Comparison of ENCODE assay signal across 1 cellular context in the genomic region with DNA sequence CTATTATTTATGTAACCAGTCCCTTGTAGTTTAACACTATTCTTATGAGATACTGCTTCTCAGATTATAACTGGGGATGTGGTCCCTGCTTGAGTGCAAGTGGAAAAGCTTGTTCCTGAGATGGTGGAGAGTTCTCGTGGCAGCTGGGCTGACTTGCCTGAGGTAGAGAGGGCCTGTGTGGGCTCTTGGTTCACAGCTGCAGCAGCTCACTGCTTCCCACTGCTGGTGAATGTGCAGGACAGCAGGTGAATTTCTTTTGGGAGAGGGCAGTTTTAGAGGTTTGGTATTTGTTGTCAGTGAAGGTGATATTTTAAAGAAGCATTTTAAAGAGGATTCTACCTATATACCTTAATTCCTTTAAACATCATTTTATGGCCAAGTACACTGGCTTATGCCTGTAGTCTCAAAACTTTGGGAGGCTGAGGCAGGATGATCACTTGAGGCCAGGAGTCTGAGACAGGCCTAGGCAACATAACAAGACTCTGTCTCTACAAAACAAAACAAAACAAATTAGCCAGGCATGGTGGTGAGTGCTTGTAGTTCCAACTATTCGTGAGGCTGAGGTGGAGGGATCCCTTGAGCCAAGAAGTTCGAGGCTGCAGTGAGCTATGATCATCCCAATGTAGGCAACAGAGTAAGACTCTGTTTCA.
TF ChIP-seq lines count a peak whose summit lies in the region.

No MANE protein-coding gene starts in this region.

TF ChIP-seq in HepG2, 621 proteins besides CTCF, POLR2A, EP300 and RAD21 (continued from another document and continues in another):
- TF ChIP-seq, protein P1, sequence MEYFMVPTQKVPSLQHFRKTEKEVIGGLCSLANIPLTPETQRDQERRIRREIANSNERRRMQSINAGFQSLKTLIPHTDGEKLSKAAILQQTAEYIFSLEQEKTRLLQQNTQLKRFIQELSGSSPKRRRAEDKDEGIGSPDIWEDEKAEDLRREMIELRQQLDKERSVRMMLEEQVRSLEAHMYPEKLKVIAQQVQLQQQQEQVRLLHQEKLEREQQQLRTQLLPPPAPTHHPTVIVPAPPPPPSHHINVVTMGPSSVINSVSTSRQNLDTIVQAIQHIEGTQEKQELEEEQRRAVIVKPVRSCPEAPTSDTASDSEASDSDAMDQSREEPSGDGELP (IDR thresholded peaks at IDR 0.05; ENCODE audit: borderline replicate concordance, low read depth), result peak; percentile 75; the same call in 1 of the 2 replicates
- no peak for TF ChIP-seq ZNF605 (CRISPR knock-in tag; IDR thresholded peaks at IDR 0.05)
- no peak for TF ChIP-seq ZSCAN21 (CRISPR knock-in tag; IDR thresholded peaks at IDR 0.05; ENCODE audit: borderline replicate concordance)
- TF ChIP-seq ZNF124 (CRISPR knock-in tag; IDR thresholded peaks at IDR 0.05), result peak; percentile 82; the same call in 1 of the 2 replicates
- TF ChIP-seq ZKSCAN5 (CRISPR knock-in tag; IDR thresholded peaks at IDR 0.05), result no peak; the same call in 1 of the 2 replicates
- 0 out of 2 replicates have a peak, but pooled peaks have one; percentile 26 for TF ChIP-seq SOX5 (CRISPR knock-in tag; IDR thresholded peaks at IDR 0.05; ENCODE audit: borderline replicate concordance)
- TF ChIP-seq ARNTL (CRISPR knock-in tag; IDR thresholded peaks at IDR 0.05), result no peak
- TF ChIP-seq, protein P2, sequence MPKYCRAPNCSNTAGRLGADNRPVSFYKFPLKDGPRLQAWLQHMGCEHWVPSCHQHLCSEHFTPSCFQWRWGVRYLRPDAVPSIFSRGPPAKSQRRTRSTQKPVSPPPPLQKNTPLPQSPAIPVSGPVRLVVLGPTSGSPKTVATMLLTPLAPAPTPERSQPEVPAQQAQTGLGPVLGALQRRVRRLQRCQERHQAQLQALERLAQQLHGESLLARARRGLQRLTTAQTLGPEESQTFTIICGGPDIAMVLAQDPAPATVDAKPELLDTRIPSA (CRISPR knock-in tag; IDR thresholded peaks at IDR 0.05; ENCODE audit: borderline replicate concordance), result no peak
- TF ChIP-seq HDAC2 (CRISPR knock-in tag; IDR thresholded peaks at IDR 0.05), result no peak
- TF ChIP-seq, protein P3, sequence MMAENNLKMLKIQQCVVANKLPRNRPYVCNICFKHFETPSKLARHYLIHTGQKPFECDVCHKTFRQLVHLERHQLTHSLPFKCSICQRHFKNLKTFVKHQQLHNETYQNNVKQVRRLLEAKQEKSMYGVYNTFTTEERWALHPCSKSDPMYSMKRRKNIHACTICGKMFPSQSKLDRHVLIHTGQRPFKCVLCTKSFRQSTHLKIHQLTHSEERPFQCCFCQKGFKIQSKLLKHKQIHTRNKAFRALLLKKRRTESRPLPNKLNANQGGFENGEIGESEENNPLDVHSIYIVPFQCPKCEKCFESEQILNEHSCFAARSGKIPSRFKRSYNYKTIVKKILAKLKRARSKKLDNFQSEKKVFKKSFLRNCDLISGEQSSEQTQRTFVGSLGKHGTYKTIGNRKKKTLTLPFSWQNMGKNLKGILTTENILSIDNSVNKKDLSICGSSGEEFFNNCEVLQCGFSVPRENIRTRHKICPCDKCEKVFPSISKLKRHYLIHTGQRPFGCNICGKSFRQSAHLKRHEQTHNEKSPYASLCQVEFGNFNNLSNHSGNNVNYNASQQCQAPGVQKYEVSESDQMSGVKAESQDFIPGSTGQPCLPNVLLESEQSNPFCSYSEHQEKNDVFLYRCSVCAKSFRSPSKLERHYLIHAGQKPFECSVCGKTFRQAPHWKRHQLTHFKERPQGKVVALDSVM (CRISPR knock-in tag; IDR thresholded peaks at IDR 0.05), result no peak
- TF ChIP-seq, protein P4, sequence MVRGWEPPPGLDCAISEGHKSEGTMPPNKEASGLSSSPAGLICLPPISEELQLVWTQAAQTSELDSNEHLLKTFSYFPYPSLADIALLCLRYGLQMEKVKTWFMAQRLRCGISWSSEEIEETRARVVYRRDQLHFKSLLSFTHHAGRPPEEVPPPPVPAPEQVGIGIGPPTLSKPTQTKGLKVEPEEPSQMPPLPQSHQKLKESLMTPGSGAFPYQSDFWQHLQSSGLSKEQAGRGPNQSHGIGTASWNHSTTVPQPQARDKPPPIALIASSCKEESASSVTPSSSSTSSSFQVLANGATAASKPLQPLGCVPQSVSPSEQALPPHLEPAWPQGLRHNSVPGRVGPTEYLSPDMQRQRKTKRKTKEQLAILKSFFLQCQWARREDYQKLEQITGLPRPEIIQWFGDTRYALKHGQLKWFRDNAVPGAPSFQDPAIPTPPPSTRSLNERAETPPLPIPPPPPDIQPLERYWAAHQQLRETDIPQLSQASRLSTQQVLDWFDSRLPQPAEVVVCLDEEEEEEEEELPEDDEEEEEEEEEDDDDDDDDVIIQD (CRISPR knock-in tag; IDR thresholded peaks at IDR 0.05; ENCODE audit: low read depth), result no peak
- TF ChIP-seq ASH2L (IDR thresholded peaks at IDR 0.05; ENCODE audit: insufficient read length, low read depth, low read length), result peak; percentile 26
- TF ChIP-seq, protein P5, sequence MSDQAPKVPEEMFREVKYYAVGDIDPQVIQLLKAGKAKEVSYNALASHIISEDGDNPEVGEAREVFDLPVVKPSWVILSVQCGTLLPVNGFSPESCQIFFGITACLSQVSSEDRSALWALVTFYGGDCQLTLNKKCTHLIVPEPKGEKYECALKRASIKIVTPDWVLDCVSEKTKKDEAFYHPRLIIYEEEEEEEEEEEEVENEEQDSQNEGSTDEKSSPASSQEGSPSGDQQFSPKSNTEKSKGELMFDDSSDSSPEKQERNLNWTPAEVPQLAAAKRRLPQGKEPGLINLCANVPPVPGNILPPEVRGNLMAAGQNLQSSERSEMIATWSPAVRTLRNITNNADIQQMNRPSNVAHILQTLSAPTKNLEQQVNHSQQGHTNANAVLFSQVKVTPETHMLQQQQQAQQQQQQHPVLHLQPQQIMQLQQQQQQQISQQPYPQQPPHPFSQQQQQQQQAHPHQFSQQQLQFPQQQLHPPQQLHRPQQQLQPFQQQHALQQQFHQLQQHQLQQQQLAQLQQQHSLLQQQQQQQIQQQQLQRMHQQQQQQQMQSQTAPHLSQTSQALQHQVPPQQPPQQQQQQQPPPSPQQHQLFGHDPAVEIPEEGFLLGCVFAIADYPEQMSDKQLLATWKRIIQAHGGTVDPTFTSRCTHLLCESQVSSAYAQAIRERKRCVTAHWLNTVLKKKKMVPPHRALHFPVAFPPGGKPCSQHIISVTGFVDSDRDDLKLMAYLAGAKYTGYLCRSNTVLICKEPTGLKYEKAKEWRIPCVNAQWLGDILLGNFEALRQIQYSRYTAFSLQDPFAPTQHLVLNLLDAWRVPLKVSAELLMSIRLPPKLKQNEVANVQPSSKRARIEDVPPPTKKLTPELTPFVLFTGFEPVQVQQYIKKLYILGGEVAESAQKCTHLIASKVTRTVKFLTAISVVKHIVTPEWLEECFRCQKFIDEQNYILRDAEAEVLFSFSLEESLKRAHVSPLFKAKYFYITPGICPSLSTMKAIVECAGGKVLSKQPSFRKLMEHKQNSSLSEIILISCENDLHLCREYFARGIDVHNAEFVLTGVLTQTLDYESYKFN (CRISPR knock-in tag; conservative IDR thresholded peaks at IDR 0.05), result no peak
- no peak for TF ChIP-seq ZMAT3 (CRISPR knock-in tag; conservative IDR thresholded peaks at IDR 0.05)
- no peak for TF ChIP-seq IKZF4 (CRISPR knock-in tag; IDR thresholded peaks at IDR 0.05; ENCODE audit: borderline replicate concordance, low read depth, not compliant biosample characterization)
- TF ChIP-seq SALL2 (CRISPR knock-in tag; IDR thresholded peaks at IDR 0.05), result no peak
- TF ChIP-seq ZNF773 (CRISPR knock-in tag; IDR thresholded peaks at IDR 0.05; ENCODE audit: borderline replicate concordance), result no peak
- TF ChIP-seq ELF3 (CRISPR knock-in tag; IDR thresholded peaks at IDR 0.05), result no peak
- TF ChIP-seq ZNF256 (CRISPR knock-in tag; conservative IDR thresholded peaks at IDR 0.05), result no peak
- no peak for TF ChIP-seq SAFB2 (CRISPR knock-in tag; IDR thresholded peaks at IDR 0.05; ENCODE audit: borderline replicate concordance, low read depth)
- TF ChIP-seq, protein P6, sequence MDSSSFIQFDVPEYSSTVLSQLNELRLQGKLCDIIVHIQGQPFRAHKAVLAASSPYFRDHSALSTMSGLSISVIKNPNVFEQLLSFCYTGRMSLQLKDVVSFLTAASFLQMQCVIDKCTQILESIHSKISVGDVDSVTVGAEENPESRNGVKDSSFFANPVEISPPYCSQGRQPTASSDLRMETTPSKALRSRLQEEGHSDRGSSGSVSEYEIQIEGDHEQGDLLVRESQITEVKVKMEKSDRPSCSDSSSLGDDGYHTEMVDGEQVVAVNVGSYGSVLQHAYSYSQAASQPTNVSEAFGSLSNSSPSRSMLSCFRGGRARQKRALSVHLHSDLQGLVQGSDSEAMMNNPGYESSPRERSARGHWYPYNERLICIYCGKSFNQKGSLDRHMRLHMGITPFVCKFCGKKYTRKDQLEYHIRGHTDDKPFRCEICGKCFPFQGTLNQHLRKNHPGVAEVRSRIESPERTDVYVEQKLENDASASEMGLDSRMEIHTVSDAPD (CRISPR knock-in tag; IDR thresholded peaks at IDR 0.05), result no peak
- no peak for TF ChIP-seq ZNF672 (CRISPR knock-in tag; IDR thresholded peaks at IDR 0.05)
- TF ChIP-seq, protein P7, sequence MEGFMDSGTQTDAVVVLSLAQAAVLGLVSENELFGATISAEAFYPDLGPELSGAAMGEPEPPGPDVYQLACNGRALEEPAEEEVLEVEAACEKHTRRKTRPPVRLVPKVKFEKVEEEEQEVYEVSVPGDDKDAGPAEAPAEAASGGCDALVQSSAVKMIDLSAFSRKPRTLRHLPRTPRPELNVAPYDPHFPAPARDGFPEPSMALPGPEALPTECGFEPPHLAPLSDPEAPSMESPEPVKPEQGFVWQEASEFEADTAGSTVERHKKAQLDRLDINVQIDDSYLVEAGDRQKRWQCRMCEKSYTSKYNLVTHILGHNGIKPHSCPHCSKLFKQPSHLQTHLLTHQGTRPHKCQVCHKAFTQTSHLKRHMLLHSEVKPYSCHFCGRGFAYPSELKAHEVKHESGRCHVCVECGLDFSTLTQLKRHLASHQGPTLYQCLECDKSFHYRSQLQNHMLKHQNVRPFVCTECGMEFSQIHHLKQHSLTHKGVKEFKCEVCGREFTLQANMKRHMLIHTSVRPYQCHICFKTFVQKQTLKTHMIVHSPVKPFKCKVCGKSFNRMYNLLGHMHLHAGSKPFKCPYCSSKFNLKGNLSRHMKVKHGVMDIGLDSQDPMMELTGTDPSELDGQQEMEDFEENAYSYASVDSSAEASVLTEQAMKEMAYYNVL (CRISPR knock-in tag; IDR thresholded peaks at IDR 0.05; ENCODE audit: borderline replicate concordance), result no peak
- no peak for TF ChIP-seq SP4 (CRISPR knock-in tag; IDR thresholded peaks at IDR 0.05)
- TF ChIP-seq NCOR1 (IDR thresholded peaks at IDR 0.05; ENCODE audit: borderline replicate concordance, low read length), result no peak
- TF ChIP-seq, protein P8, sequence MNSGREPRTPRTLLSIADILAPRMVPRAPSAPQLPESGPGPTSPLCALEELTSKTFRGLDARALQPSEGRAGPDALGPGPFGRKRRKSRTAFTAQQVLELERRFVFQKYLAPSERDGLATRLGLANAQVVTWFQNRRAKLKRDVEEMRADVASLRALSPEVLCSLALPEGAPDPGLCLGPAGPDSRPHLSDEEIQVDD (CRISPR knock-in tag; IDR thresholded peaks at IDR 0.05; ENCODE audit: borderline replicate concordance), result no peak
- no peak for TF ChIP-seq NBN (conservative IDR thresholded peaks at IDR 0.05)
- TF ChIP-seq, protein P9, sequence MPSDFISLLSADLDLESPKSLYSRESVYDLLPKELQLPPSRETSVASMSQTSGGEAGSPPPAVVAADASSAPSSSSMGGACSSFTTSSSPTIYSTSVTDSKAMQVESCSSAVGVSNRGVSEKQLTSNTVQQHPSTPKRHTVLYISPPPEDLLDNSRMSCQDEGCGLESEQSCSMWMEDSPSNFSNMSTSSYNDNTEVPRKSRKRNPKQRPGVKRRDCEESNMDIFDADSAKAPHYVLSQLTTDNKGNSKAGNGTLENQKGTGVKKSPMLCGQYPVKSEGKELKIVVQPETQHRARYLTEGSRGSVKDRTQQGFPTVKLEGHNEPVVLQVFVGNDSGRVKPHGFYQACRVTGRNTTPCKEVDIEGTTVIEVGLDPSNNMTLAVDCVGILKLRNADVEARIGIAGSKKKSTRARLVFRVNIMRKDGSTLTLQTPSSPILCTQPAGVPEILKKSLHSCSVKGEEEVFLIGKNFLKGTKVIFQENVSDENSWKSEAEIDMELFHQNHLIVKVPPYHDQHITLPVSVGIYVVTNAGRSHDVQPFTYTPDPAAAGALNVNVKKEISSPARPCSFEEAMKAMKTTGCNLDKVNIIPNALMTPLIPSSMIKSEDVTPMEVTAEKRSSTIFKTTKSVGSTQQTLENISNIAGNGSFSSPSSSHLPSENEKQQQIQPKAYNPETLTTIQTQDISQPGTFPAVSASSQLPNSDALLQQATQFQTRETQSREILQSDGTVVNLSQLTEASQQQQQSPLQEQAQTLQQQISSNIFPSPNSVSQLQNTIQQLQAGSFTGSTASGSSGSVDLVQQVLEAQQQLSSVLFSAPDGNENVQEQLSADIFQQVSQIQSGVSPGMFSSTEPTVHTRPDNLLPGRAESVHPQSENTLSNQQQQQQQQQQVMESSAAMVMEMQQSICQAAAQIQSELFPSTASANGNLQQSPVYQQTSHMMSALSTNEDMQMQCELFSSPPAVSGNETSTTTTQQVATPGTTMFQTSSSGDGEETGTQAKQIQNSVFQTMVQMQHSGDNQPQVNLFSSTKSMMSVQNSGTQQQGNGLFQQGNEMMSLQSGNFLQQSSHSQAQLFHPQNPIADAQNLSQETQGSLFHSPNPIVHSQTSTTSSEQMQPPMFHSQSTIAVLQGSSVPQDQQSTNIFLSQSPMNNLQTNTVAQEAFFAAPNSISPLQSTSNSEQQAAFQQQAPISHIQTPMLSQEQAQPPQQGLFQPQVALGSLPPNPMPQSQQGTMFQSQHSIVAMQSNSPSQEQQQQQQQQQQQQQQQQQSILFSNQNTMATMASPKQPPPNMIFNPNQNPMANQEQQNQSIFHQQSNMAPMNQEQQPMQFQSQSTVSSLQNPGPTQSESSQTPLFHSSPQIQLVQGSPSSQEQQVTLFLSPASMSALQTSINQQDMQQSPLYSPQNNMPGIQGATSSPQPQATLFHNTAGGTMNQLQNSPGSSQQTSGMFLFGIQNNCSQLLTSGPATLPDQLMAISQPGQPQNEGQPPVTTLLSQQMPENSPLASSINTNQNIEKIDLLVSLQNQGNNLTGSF (CRISPR knock-in tag; IDR thresholded peaks at IDR 0.05), result no peak
- no peak for TF ChIP-seq SUZ12 (IDR thresholded peaks at IDR 0.05; ENCODE audit: low read depth, low read length)
- TF ChIP-seq YEATS4 (CRISPR knock-in tag; IDR thresholded peaks at IDR 0.05; ENCODE audit: borderline replicate concordance), result no peak
- TF ChIP-seq ZZZ3 (CRISPR knock-in tag; IDR thresholded peaks at IDR 0.05; ENCODE audit: borderline replicate concordance), result no peak
- TF ChIP-seq, protein P10, sequence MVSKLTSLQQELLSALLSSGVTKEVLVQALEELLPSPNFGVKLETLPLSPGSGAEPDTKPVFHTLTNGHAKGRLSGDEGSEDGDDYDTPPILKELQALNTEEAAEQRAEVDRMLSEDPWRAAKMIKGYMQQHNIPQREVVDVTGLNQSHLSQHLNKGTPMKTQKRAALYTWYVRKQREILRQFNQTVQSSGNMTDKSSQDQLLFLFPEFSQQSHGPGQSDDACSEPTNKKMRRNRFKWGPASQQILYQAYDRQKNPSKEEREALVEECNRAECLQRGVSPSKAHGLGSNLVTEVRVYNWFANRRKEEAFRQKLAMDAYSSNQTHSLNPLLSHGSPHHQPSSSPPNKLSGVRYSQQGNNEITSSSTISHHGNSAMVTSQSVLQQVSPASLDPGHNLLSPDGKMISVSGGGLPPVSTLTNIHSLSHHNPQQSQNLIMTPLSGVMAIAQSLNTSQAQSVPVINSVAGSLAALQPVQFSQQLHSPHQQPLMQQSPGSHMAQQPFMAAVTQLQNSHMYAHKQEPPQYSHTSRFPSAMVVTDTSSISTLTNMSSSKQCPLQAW (CRISPR knock-in tag; IDR thresholded peaks at IDR 0.05), result peak; percentile 72; the same call in 1 of the 2 replicates
- no peak for TF ChIP-seq ZNF749 (CRISPR knock-in tag; IDR thresholded peaks at IDR 0.05; ENCODE audit: borderline replicate concordance)
- TF ChIP-seq CENPX (CRISPR knock-in tag; IDR thresholded peaks at IDR 0.05), result no peak
- TF ChIP-seq ZNF674 (CRISPR knock-in tag; IDR thresholded peaks at IDR 0.05; ENCODE audit: low read depth), result no peak
- TF ChIP-seq ZNF264 (CRISPR knock-in tag; IDR thresholded peaks at IDR 0.05), result no peak
- no peak for TF ChIP-seq HNRNPLL (IDR thresholded peaks at IDR 0.05; ENCODE audit: low read depth, low read length, poor library complexity, severe bottlenecking)
- TF ChIP-seq ZNF274 (CRISPR knock-in tag; IDR thresholded peaks at IDR 0.05), result no peak
